ENCODE assay signal across 8 cellular contexts in the genomic region with DNA sequence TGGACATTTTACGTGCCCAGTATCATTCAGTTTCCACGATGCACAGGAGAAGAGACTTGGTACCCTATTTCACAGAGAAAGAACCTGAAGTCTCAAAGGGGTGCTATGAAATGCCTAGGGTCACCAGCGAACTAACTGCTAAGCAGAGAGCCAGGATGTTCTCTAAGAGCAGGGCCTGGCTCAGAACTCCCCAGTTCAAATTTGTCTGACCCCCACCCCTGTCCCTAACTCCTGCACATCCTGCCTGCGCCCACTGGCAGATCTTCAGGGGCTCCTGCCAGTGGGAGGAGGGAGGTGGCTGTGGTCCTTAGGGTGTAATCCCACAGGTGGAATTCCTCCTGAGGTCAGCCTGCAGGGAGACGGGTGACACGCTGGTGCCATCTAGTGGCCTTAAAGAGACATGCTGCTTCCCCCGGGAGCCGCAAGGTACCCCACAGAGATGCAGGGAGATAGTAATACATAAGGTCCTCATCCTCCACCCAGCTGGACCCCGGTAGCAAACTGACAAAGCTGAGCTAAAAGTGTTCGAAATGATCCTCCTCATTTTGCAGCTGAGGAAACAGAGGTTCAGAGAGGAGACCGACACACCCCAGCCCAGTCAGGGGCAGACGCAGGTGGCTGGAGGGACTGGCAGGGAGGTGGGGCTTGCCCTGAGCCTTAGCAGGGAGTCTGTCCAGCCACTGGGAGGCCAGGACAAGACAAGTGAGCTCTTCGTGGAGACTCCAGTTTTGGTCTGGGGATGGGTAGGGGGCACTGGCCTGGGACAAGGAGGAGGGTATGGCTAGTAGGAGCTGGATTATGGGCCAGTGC. TPM values are rescaled to one million over a fixed set of nuclear protein-coding genes. Genes with fewer than 3 reads are reported as not detected.
DNase-seq lines count a peak whose midpoint lies in the region; ATAC-seq and TF ChIP-seq lines count a peak whose summit lies in the region.

No MANE protein-coding gene starts in this region.

- H3K27me3 ChIP-seq in CD4-positive, alpha-beta T cell (ENCODE audit: control insufficient read depth, insufficient read depth, low read length) = no peaks in the 10 kb centered on the region
- H3K27me3 ChIP-seq in OCI-LY1 (ENCODE audit: insufficient read depth, low read length) = no peaks in the 10 kb centered on the region; the same call in 1 of the 2 replicates
- H3K27me3 ChIP-seq in stomach = no peaks in the 10 kb centered on the region

- POLR2A ChIA-PET in CD4-positive, alpha-beta T cell (lab: Charles Lee) = no interaction called here

- H4K20me1 ChIP-seq in OCI-LY1 (ENCODE audit: insufficient read depth, low read length) = no peaks in the 10 kb centered on the region

- 23 to 32% (median 27%) methylated on average over 11 to 13 of the region's 13 CpGs for WGBS in stomach, 5 donors

- no peak overlapping the region for H3K4me3 Mint-ChIP-seq in CD4-positive, alpha-beta T cell
- no peak overlapping the region for H3K4me3 Mint-ChIP-seq in activated T-cell treated with anti-CD3 and anti-CD28 coated beads, Interleukin-2, amount 50 U/mL, for 4 hours
- H3K4me3 Mint-ChIP-seq in natural killer cell = no peak overlapping the region

- CTCF ChIA-PET in CD4-positive, alpha-beta T cell (lab: Charles Lee) = interaction anchor here (1.0 to 2.5 kb wide), 2 partner anchors 153 to 232 kb away, joined by 4 to 11 read pairs; no protein-coding TSS in a partner anchor

- H3K36me3 ChIP-seq in OCI-LY1 (ENCODE audit: insufficient read depth, low read length) (no peaks in the 10 kb centered on the region), stomach (no peaks in the 10 kb centered on the region)

- no peak overlapping the region for H2AFZ ChIP-seq in OCI-LY1 (ENCODE audit: low read length)

- intact Hi-C loops in CD4-positive, alpha-beta T cell (cut with DNase I, micrococcal nuclease) = loop anchor here (1.0 kb wide), 2 partner anchors 153 to 233 kb away; no protein-coding TSS in a partner anchor
- intact Hi-C loops in natural killer cell (cut with micrococcal nuclease) (loop anchor here (1.0 to 2.0 kb wide), 2 partner anchors 152 to 233 kb away; no protein-coding TSS in a partner anchor), stomach (cut with DNase I; ENCODE audit: low total_unique reads) (loop anchor here (5.0 kb wide), 1 partner anchor 231 kb away; no protein-coding TSS in a partner anchor)

- H3K9me3 ChIP-seq in CD4-positive, alpha-beta T cell (ENCODE audit: control insufficient read depth, low read length) = no peaks in the 10 kb centered on the region
- H3K9me3 ChIP-seq in OCI-LY1 (ENCODE audit: low read length) = no peaks in the 10 kb centered on the region
- H3K9me3 ChIP-seq in stomach = peaks cover 0 to 5% (median 0%) of the 10 kb centered on the region in 4 donors

- no peaks in the 10 kb centered on the region for H3K4me1 Mint-ChIP-seq in CD4-positive, alpha-beta T cell (ENCODE audit: low read depth)
- no peaks in the 10 kb centered on the region for H3K4me1 Mint-ChIP-seq in activated T-cell treated with anti-CD3 and anti-CD28 coated beads, Interleukin-2, amount 50 U/mL, for 4 hours (ENCODE audit: low read depth)
- H3K4me1 Mint-ChIP-seq in natural killer cell = peaks cover 0 to 4% of the 10 kb centered on the region in 2 donors

- H3K9me3 Mint-ChIP-seq in CD4-positive, alpha-beta T cell = no peaks in the 10 kb centered on the region
- H3K9me3 Mint-ChIP-seq in activated T-cell treated with anti-CD3 and anti-CD28 coated beads, Interleukin-2, amount 50 U/mL, for 4 hours = no peaks in the 10 kb centered on the region
- no peaks in the 10 kb centered on the region for H3K9me3 Mint-ChIP-seq in natural killer cell

- no peaks in the 10 kb centered on the region for H3K9me2 ChIP-seq in OCI-LY1 (ENCODE audit: low read depth, low read length)

- H3K9ac ChIP-seq in OCI-LY1 (ENCODE audit: low read length) = no peak overlapping the region

- no peaks in the 10 kb centered on the region for H3K27me3 Mint-ChIP-seq in CD4-positive, alpha-beta T cell
- peaks cover 2% of the 10 kb centered on the region for H3K27me3 Mint-ChIP-seq in activated T-cell treated with anti-CD3 and anti-CD28 coated beads, Interleukin-2, amount 50 U/mL, for 4 hours (ENCODE audit: low read depth)
- peaks cover 0 to 2% of the 10 kb centered on the region in 2 donors for H3K27me3 Mint-ChIP-seq in natural killer cell (ENCODE audit: low read depth in 2 of 2)

- no peaks in the 10 kb centered on the region for H3K36me3 Mint-ChIP-seq in CD4-positive, alpha-beta T cell (ENCODE audit: low read depth)
- H3K36me3 Mint-ChIP-seq in activated T-cell treated with anti-CD3 and anti-CD28 coated beads, Interleukin-2, amount 50 U/mL, for 4 hours (ENCODE audit: insufficient read depth) = no peaks in the 10 kb centered on the region
- H3K36me3 Mint-ChIP-seq in natural killer cell = no peaks in the 10 kb centered on the region

- no peak for TF ChIP-seq EP300 in stomach (IDR thresholded peaks at IDR 0.05)

- DNase-seq in CD4-positive, alpha-beta T cell = peak; percentile 20 to 63 (median 38)
- DNase-seq in HPDE6-E6E7 (ENCODE audit: extremely low spot score) = peak; percentile 76
- DNase-seq in activated T-cell treated with anti-CD3 and anti-CD28 coated beads, Interleukin-2, amount 50 U/mL, for 4 hours = peak; percentile 43
- DNase-seq in fibroblast of mammary gland (ENCODE audit: low read depth) = peak; percentile 58
- DNase-seq in natural killer cell = peak; percentile 44
- peak; percentile 67 for DNase-seq in stomach

- no peaks in the 10 kb centered on the region for H3K79me2 ChIP-seq in OCI-LY1 (ENCODE audit: insufficient read depth, low read length)

- peak; percentile 91 for TF ChIP-seq CTCF in CD4-positive, alpha-beta T cell (IDR thresholded peaks at IDR 0.05)
- TF ChIP-seq CTCF in OCI-LY1 (IDR thresholded peaks at IDR 0.05; ENCODE audit: low read length) (peak; percentile 99), fibroblast of mammary gland (conservative IDR thresholded peaks at IDR 0.05; ENCODE audit: control insufficient read depth, insufficient read depth, low read depth, low read length) (peak; percentile 91), natural killer cell (IDR thresholded peaks at IDR 0.05) (peak; percentile 95), stomach (IDR thresholded peaks at IDR 0.05) (peak in 5 of 7 experiments; percentile 84 to 92 (median 88))

- H3K4me3 ChIP-seq in OCI-LY1 (ENCODE audit: low read depth, low read length, poor library complexity, severe bottlenecking) = no peak overlapping the region
- H3K4me3 ChIP-seq in fibroblast of mammary gland (ENCODE audit: control insufficient read depth, low read depth, low read length) = no peak overlapping the region
- H3K4me3 ChIP-seq in stomach = no peak overlapping the region

- H3K27ac ChIP-seq in CD4-positive, alpha-beta T cell (ENCODE audit: low read depth, low read length) = no peak overlapping the region
- no peak overlapping the region for H3K27ac ChIP-seq in OCI-LY1 (ENCODE audit: low read depth, low read length, poor library complexity, severe bottlenecking)
- no peak overlapping the region for H3K27ac ChIP-seq in stomach

- H3K4me2 ChIP-seq in OCI-LY1 (ENCODE audit: low read length) = no peak overlapping the region

- ATAC-seq in CD4-positive, alpha-beta T cell (ENCODE audit: poor library complexity) = peak; percentile 64
- ATAC-seq in activated T-cell treated with anti-CD3 and anti-CD28 coated beads, Interleukin-2, amount 50 U/mL, for 4 hours = peak; percentile 73 to 85
- ATAC-seq in natural killer cell = peak; percentile 60 to 82 (median 71)
- ATAC-seq in GM18867 (IDR thresholded peaks at IDR 0.05; ENCODE audit: unreplicated experiment) = no peak

- no peaks in the 10 kb centered on the region for H3F3A ChIP-seq in OCI-LY1 (ENCODE audit: insufficient read depth, low read length)

- H3K4me1 ChIP-seq in OCI-LY1 (ENCODE audit: insufficient read depth, low read length, severe bottlenecking) (no peaks in the 10 kb centered on the region), stomach (peaks cover 0 to 18% (median 4%) of the 10 kb centered on the region in 4 donors)

- H3K27ac Mint-ChIP-seq in CD4-positive, alpha-beta T cell = no peak overlapping the region
- H3K27ac Mint-ChIP-seq in natural killer cell = no peak overlapping the region

- no peak for TF ChIP-seq POLR2A in stomach (IDR thresholded peaks at IDR 0.05)

RNA-seq across cellular contexts. Expression of a gene that starts 34.1 kb away (rescaled TPM):
- total RNA-seq in CD4-positive, alpha-beta T cell = not detected
- under 1 TPM in 1 of 3 donors, not detected in 2; 0.26 TPM for total RNA-seq in activated T-cell treated with anti-CD3 and anti-CD28 coated beads, Interleukin-2, amount 50 U/mL, for 4 hours
- total RNA-seq in natural killer cell (not detected), stomach (1 to 10 TPM in 1 of 5 donors, under 1 TPM in 1, not detected in 3; 0.87 to 1.3 TPM)
- 10 to 100 TPM in 1 of 3 donors, 1 to 10 TPM in 2; 2.2 to 29.5 (median 6.9) TPM for polyA plus RNA-seq in stomach

RNA-seq across cellular contexts. Expression of a gene that starts 42.4 kb away (rescaled TPM):
- total RNA-seq in CD4-positive, alpha-beta T cell = 1 to 10 TPM; 1.4 to 1.6 TPM
- under 1 TPM; 0.08 to 0.14 (median 0.13) TPM for total RNA-seq in activated T-cell treated with anti-CD3 and anti-CD28 coated beads, Interleukin-2, amount 50 U/mL, for 4 hours
- total RNA-seq in natural killer cell (under 1 TPM; 0.20 to 0.64 (median 0.20) TPM), stomach (1 to 10 TPM in 1 of 5 donors, under 1 TPM in 4; 0.43 to 3.6 (median 0.58) TPM)
- polyA plus RNA-seq in stomach = 1 to 10 TPM in 1 of 3 donors, under 1 TPM in 2; 0.68 to 2.9 (median 0.76) TPM
